11 cellular contexts compared by ENCODE assay signal in genomic region chr7:19404912-19405329, GRCh38.
DNase-seq lines count a peak whose midpoint lies in the region; ATAC-seq and TF ChIP-seq lines count a peak whose summit lies in the region.
"Had no signal": no experiment of that assay in that cellular context is flagged by ENCODE, and none has a peak within 500 bp of the region (broad histone marks: within the 10 kb centered on the region; RNA-seq: fewer than 3 reads in every experiment).

No MANE protein-coding gene starts in this region.

- no peaks in the 10 kb centered on the region for H3K36me3 ChIP-seq in skeletal muscle satellite cell (ENCODE audit: insufficient read depth, low read length)
- H3K36me3 ChIP-seq: BLaER1, tibial nerve had no signal

- H3K4me1 ChIP-seq in skeletal muscle satellite cell (ENCODE audit: control insufficient read depth, insufficient read depth, low read length) = peaks cover 26% of the 10 kb centered on the region
- H3K4me1 ChIP-seq: BLaER1, tibial nerve had no signal

- H3K9me3 Mint-ChIP-seq in activated CD4-positive, alpha-beta T cell treated with anti-CD3 and anti-CD28 coated beads, Interleukin-2, amount 10 ng/mL, durations not matched to agents 7 days and 5 days = no peaks in the 10 kb centered on the region

- peaks cover 11% of the 10 kb centered on the region for H3K4me1 Mint-ChIP-seq in activated CD4-positive, alpha-beta T cell treated with anti-CD3 and anti-CD28 coated beads, Interleukin-2, amount 10 ng/mL, durations not matched to agents 7 days and 5 days

- peak overlapping the region; percentile 67 for H3K4me2 ChIP-seq in skeletal muscle satellite cell (ENCODE audit: low read length)
- H3K4me2 ChIP-seq: BLaER1 had no signal

- no peak for TF ChIP-seq CTCF in RWPE1 (conservative IDR thresholded peaks at IDR 0.05; ENCODE audit: low read depth)
- no peak for TF ChIP-seq CTCF in fibroblast of mammary gland (conservative IDR thresholded peaks at IDR 0.05; ENCODE audit: control insufficient read depth, insufficient read depth, low read depth, low read length)

- no peaks in the 10 kb centered on the region for H3K27me3 ChIP-seq in skeletal muscle satellite cell (ENCODE audit: control insufficient read depth, insufficient read depth, low read length)
- H3K27me3 ChIP-seq: BLaER1, tibial nerve had no signal

- H3K27ac Mint-ChIP-seq in activated CD4-positive, alpha-beta T cell treated with anti-CD3 and anti-CD28 coated beads, Interleukin-2, amount 10 ng/mL, durations not matched to agents 7 days and 5 days = peak overlapping the region; percentile 25

- no peaks in the 10 kb centered on the region for H3K27me3 Mint-ChIP-seq in activated CD4-positive, alpha-beta T cell treated with anti-CD3 and anti-CD28 coated beads, Interleukin-2, amount 10 ng/mL, durations not matched to agents 7 days and 5 days

- POLR2A ChIA-PET in activated CD4-positive, alpha-beta T cell treated with anti-CD3 and anti-CD28 coated beads, Interleukin-2, amount 10 ng/mL, durations not matched to agents 7 days and 5 days (lab: Charles Lee) = no interaction called here
- POLR2A ChIA-PET in RWPE1 (lab: Yijun Ruan, JAX; ENCODE audit: low non-redundant PET) = no interaction called here

- H3K27ac ChIP-seq in RWPE1 = no peak overlapping the region
- H3K27ac ChIP-seq: BLaER1, tibial nerve had no signal

- H3K4me3 ChIP-seq in fibroblast of mammary gland (ENCODE audit: control insufficient read depth, low read depth, low read length) (peak overlapping the region; percentile 1), skeletal muscle satellite cell (ENCODE audit: low read length) (peak overlapping the region; percentile 46)
- H3K4me3 ChIP-seq: BLaER1, tibial nerve had no signal

- H3K9ac ChIP-seq in skeletal muscle satellite cell (ENCODE audit: low read depth, low read length) = peak overlapping the region; percentile 70
- H3K9ac ChIP-seq: BLaER1 had no signal

- no peak for ATAC-seq in HG03108 (IDR thresholded peaks at IDR 0.05; ENCODE audit: unreplicated experiment)

- H3K9me3 ChIP-seq in skeletal muscle satellite cell (replicated peaks; ENCODE audit: low read length) = no peaks in the 10 kb centered on the region
- H3K9me3 ChIP-seq: BLaER1, tibial nerve had no signal

- H3K4me3 Mint-ChIP-seq in activated CD4-positive, alpha-beta T cell treated with anti-CD3 and anti-CD28 coated beads, Interleukin-2, amount 10 ng/mL, durations not matched to agents 7 days and 5 days = no peak overlapping the region

- CTCF ChIA-PET in activated CD4-positive, alpha-beta T cell treated with anti-CD3 and anti-CD28 coated beads, Interleukin-2, amount 10 ng/mL, durations not matched to agents 7 days and 5 days (lab: Charles Lee) = no interaction called here
- CTCF ChIA-PET in RWPE1 (lab: Yijun Ruan, JAX) = interaction anchor here (0.7 kb wide), 2 partner anchors 45 to 116 kb away, joined by 3 read pairs; no protein-coding TSS in a partner anchor

- DNase-seq in activated CD4-positive, alpha-beta T cell treated with anti-CD3 and anti-CD28 coated beads, Interleukin-2, amount 10 ng/mL, durations not matched to agents 7 days and 5 days = no peak
- DNase-seq in activated CD4-positive, alpha-beta T cell treated with anti-CD3 and anti-CD28 coated beads, Interleukin-2, amount 50 U/mL, for 48 hours = no peak
- DNase-seq in RWPE1 (ENCODE audit: low spot score) (peak; percentile 93), fibroblast of mammary gland (ENCODE audit: low read depth) (peak; percentile 99), NCI-H2029 (lab: John Stamatoyannopoulos, UW) (no peak), NCI-H1436 (lab: John Stamatoyannopoulos, UW) (no peak)
- DNase-seq: NCI-H1417 treated with DMSO at 0.1 percent for 48 hours had no signal

- H3K36me3 Mint-ChIP-seq in activated CD4-positive, alpha-beta T cell treated with anti-CD3 and anti-CD28 coated beads, Interleukin-2, amount 10 ng/mL, durations not matched to agents 7 days and 5 days (ENCODE audit: low read depth) = no peaks in the 10 kb centered on the region

Comparison
In these comparisons a context has a peak if more than half of its experiments do, and no peak if none do; other contexts are left out.
1. DNase-seq: peak in RWPE1 (single experiment) and fibroblast of mammary gland (single experiment); none in activated CD4-positive, alpha-beta T cell treated with anti-CD3 and anti-CD28 coated beads, Interleukin-2, amount 10 ng/mL, durations not matched to agents 7 days and 5 days (single experiment), activated CD4-positive, alpha-beta T cell treated with anti-CD3 and anti-CD28 coated beads, Interleukin-2, amount 50 U/mL, for 48 hours (0 of 2), NCI-H2029 (single experiment) and NCI-H1436 (single experiment).